Comparison of ENCODE assay signal across 1 cellular context in the genomic region with DNA sequence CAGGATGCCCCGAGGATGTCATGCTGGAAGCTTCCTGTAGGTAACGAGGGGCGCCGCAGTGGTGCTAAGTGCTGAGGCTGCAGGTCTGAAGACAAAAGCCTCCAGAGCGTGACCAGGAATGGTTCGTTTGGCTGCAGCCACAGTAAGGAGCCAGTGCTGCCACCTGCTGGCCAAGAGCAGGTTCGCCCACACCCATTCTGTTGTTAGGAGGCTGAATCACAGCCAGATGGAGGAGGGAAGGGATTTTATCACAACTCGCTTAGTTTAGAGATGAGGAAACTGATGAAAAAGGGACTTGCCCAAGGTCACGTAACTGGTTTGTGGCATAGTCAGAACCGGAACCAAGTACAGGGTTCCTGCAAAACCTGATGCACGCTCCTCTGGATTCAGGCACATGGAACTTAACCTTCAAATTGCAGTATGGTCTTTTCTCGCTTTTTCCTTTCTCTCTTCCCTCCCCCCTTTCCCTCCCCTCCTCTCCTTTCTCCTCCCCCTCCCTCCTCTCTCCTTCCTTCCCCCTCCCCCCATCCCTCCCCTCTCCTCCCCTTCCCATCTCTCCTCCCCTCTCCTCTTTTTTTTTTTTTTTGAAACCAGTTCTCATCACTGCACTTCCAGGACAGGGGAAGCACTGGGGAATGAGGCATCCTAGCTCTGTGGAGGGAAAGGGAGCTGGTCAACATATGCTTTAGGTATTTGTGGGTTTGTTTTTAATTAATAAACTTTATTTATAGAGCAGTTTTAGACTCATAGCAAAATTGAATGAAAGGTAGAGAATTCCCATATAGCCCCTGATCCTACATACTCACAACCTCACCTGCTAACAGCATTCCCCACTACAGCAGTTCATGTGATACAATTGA.
TF ChIP-seq lines count a peak whose summit lies in the region.

No MANE protein-coding gene starts in this region.

TF ChIP-seq in HepG2, 621 proteins besides CTCF, POLR2A, EP300 and RAD21 (continued from another document and continues in another):
- TF ChIP-seq, protein P1, sequence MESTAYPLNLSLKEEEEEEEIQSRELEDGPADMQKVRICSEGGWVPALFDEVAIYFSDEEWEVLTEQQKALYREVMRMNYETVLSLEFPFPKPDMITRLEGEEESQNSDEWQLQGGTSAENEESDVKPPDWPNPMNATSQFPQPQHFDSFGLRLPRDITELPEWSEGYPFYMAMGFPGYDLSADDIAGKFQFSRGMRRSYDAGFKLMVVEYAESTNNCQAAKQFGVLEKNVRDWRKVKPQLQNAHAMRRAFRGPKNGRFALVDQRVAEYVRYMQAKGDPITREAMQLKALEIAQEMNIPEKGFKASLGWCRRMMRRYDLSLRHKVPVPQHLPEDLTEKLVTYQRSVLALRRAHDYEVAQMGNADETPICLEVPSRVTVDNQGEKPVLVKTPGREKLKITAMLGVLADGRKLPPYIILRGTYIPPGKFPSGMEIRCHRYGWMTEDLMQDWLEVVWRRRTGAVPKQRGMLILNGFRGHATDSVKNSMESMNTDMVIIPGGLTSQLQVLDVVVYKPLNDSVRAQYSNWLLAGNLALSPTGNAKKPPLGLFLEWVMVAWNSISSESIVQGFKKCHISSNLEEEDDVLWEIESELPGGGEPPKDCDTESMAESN (CRISPR knock-in tag; conservative IDR thresholded peaks at IDR 0.05), result peak; percentile 99
- TF ChIP-seq CENPT (CRISPR knock-in tag; IDR thresholded peaks at IDR 0.05; ENCODE audit: low read depth), result no peak
- TF ChIP-seq, protein P2, sequence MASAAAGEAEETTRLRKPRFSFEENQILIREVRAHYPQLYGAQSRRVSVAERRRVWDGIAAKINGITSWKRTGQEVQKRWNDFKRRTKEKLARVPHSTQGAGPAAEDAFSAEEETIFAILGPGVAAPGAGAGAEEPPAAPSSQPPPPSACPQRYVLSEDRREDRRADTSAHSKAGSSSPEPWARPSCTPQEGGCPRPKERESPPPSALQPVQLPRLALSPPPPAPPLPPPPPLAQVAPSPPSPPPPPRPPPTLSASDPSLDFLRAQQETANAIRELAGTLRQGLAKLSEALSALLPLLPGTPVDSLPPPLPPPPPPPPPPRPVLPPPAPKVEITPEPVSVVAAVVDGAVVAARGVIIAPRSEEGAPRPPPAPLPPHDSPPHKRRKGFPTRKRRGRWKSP (CRISPR knock-in tag; IDR thresholded peaks at IDR 0.05), result no peak
- TF ChIP-seq MTF2 (CRISPR knock-in tag; IDR thresholded peaks at IDR 0.05; ENCODE audit: borderline replicate concordance), result no peak
- TF ChIP-seq ZNF138 (CRISPR knock-in tag; IDR thresholded peaks at IDR 0.05; ENCODE audit: low read depth), result no peak
- no peak for TF ChIP-seq SIX1 (CRISPR knock-in tag; IDR thresholded peaks at IDR 0.05; ENCODE audit: borderline replicate concordance)
- TF ChIP-seq, protein P3, sequence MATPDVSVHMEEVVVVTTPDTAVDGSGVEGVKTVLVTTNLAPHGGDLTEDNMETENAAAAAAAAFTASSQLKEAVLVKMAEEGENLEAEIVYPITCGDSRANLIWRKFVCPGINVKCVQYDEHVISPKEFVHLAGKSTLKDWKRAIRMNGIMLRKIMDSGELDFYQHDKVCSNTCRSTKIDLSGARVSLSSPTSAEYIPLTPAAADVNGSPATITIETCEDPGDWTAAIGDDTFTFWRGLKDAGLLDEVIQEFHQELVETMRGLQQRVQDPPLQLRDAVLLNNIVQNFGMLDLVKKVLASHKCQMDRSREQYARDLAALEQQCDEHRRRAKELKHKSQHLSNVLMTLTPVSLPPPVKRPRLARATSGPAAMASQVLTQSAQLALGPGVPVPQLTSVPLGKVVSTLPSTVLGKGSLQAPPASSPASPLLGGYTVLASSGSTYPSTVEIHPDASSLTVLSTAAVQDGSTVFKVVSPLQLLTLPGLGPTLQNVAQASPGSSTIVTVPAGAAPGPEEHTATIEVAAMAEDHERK (CRISPR knock-in tag; IDR thresholded peaks at IDR 0.05; ENCODE audit: low read depth), result no peak
- 0 out of 2 replicates have a peak, but pooled peaks have one; percentile 88 for TF ChIP-seq PCBP1 (IDR thresholded peaks at IDR 0.05; ENCODE audit: borderline replicate concordance, low read depth, low read length)
- no peak for TF ChIP-seq ZNF326 (CRISPR knock-in tag; IDR thresholded peaks at IDR 0.05; ENCODE audit: borderline replicate concordance)
- no peak for TF ChIP-seq HNF4G (IDR thresholded peaks at IDR 0.05; ENCODE audit: borderline replicate concordance, low read depth, low read length)
- TF ChIP-seq HNF4G (CRISPR knock-in tag; IDR thresholded peaks at IDR 0.05; ENCODE audit: borderline replicate concordance, low read depth), result no peak
- TF ChIP-seq, protein P4, sequence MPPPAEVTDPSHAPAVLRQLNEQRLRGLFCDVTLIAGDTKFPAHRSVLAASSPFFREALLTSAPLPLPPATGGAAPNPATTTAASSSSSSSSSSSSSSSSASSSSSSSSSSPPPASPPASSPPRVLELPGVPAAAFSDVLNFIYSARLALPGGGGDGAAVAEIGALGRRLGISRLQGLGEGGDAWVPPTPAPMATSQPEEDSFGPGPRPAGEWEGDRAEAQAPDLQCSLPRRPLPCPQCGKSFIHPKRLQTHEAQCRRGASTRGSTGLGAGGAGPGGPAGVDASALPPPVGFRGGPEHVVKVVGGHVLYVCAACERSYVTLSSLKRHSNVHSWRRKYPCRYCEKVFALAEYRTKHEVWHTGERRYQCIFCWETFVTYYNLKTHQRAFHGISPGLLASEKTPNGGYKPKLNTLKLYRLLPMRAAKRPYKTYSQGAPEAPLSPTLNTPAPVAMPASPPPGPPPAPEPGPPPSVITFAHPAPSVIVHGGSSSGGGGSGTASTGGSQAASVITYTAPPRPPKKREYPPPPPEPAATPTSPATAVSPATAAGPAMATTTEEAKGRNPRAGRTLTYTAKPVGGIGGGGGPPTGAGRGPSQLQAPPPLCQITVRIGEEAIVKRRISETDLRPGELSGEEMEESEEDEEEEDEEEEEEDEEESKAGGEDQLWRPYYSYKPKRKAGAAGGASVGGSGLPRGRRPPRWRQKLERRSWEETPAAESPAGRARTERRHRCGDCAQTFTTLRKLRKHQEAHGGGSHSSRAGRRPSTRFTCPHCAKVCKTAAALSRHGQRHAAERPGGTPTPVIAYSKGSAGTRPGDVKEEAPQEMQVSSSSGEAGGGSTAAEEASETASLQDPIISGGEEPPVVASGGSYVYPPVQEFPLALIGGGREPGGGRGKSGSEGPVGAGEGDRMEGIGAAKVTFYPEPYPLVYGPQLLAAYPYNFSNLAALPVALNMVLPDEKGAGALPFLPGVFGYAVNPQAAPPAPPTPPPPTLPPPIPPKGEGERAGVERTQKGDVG (CRISPR knock-in tag; IDR thresholded peaks at IDR 0.05; ENCODE audit: borderline replicate concordance), result no peak
- TF ChIP-seq KDM5B (CRISPR knock-in tag; IDR thresholded peaks at IDR 0.05; ENCODE audit: borderline replicate concordance), result peak; percentile 59; the same call in 1 of the 2 replicates
- TF ChIP-seq, protein P5, sequence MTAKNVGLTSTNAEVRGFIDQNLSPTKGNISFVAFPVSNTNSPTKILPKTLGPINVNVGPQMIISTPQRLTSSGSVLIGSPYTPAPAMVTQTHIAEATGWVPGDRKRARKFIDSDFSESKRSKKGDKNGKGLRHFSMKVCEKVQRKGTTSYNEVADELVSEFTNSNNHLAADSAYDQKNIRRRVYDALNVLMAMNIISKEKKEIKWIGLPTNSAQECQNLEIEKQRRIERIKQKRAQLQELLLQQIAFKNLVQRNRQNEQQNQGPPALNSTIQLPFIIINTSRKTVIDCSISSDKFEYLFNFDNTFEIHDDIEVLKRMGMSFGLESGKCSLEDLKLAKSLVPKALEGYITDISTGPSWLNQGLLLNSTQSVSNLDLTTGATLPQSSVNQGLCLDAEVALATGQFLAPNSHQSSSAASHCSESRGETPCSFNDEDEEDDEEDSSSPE (CRISPR knock-in tag; IDR thresholded peaks at IDR 0.05), result no peak
- TF ChIP-seq SIX4 (CRISPR knock-in tag; IDR thresholded peaks at IDR 0.05), result no peak
- TF ChIP-seq, protein P6, sequence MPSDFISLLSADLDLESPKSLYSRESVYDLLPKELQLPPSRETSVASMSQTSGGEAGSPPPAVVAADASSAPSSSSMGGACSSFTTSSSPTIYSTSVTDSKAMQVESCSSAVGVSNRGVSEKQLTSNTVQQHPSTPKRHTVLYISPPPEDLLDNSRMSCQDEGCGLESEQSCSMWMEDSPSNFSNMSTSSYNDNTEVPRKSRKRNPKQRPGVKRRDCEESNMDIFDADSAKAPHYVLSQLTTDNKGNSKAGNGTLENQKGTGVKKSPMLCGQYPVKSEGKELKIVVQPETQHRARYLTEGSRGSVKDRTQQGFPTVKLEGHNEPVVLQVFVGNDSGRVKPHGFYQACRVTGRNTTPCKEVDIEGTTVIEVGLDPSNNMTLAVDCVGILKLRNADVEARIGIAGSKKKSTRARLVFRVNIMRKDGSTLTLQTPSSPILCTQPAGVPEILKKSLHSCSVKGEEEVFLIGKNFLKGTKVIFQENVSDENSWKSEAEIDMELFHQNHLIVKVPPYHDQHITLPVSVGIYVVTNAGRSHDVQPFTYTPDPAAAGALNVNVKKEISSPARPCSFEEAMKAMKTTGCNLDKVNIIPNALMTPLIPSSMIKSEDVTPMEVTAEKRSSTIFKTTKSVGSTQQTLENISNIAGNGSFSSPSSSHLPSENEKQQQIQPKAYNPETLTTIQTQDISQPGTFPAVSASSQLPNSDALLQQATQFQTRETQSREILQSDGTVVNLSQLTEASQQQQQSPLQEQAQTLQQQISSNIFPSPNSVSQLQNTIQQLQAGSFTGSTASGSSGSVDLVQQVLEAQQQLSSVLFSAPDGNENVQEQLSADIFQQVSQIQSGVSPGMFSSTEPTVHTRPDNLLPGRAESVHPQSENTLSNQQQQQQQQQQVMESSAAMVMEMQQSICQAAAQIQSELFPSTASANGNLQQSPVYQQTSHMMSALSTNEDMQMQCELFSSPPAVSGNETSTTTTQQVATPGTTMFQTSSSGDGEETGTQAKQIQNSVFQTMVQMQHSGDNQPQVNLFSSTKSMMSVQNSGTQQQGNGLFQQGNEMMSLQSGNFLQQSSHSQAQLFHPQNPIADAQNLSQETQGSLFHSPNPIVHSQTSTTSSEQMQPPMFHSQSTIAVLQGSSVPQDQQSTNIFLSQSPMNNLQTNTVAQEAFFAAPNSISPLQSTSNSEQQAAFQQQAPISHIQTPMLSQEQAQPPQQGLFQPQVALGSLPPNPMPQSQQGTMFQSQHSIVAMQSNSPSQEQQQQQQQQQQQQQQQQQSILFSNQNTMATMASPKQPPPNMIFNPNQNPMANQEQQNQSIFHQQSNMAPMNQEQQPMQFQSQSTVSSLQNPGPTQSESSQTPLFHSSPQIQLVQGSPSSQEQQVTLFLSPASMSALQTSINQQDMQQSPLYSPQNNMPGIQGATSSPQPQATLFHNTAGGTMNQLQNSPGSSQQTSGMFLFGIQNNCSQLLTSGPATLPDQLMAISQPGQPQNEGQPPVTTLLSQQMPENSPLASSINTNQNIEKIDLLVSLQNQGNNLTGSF (CRISPR knock-in tag; IDR thresholded peaks at IDR 0.05), result no peak
- no peak for TF ChIP-seq ZNF83 (CRISPR knock-in tag; IDR thresholded peaks at IDR 0.05; ENCODE audit: borderline replicate concordance)
- no peak for TF ChIP-seq GABPB1 (CRISPR knock-in tag; IDR thresholded peaks at IDR 0.05)
- TF ChIP-seq SMARCC2 (IDR thresholded peaks at IDR 0.05), result no peak
- no peak for TF ChIP-seq SCMH1 (CRISPR knock-in tag; IDR thresholded peaks at IDR 0.05; ENCODE audit: borderline replicate concordance)
- TF ChIP-seq ATAD3A (CRISPR knock-in tag; IDR thresholded peaks at IDR 0.05), result no peak
- no peak for TF ChIP-seq ZNF724P (CRISPR knock-in tag; IDR thresholded peaks at IDR 0.05; ENCODE audit: borderline replicate concordance)
- TF ChIP-seq, protein P7, sequence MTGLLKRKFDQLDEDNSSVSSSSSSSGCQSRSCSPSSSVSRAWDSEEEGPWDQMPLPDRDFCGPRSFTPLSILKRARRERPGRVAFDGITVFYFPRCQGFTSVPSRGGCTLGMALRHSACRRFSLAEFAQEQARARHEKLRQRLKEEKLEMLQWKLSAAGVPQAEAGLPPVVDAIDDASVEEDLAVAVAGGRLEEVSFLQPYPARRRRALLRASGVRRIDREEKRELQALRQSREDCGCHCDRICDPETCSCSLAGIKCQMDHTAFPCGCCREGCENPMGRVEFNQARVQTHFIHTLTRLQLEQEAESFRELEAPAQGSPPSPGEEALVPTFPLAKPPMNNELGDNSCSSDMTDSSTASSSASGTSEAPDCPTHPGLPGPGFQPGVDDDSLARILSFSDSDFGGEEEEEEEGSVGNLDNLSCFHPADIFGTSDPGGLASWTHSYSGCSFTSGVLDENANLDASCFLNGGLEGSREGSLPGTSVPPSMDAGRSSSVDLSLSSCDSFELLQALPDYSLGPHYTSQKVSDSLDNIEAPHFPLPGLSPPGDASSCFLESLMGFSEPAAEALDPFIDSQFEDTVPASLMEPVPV (CRISPR knock-in tag; IDR thresholded peaks at IDR 0.05), result 0 out of 2 replicates have a peak, but pooled peaks have one; percentile 42
- no peak for TF ChIP-seq AGO2 (optimal IDR thresholded peaks at IDR 0.05; ENCODE audit: low read depth, low read length)
- TF ChIP-seq, protein P8, sequence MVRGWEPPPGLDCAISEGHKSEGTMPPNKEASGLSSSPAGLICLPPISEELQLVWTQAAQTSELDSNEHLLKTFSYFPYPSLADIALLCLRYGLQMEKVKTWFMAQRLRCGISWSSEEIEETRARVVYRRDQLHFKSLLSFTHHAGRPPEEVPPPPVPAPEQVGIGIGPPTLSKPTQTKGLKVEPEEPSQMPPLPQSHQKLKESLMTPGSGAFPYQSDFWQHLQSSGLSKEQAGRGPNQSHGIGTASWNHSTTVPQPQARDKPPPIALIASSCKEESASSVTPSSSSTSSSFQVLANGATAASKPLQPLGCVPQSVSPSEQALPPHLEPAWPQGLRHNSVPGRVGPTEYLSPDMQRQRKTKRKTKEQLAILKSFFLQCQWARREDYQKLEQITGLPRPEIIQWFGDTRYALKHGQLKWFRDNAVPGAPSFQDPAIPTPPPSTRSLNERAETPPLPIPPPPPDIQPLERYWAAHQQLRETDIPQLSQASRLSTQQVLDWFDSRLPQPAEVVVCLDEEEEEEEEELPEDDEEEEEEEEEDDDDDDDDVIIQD (CRISPR knock-in tag; IDR thresholded peaks at IDR 0.05; ENCODE audit: low read depth), result no peak
- peak; percentile 62; the same call in 1 of the 2 replicates for TF ChIP-seq SSRP1 (CRISPR knock-in tag; IDR thresholded peaks at IDR 0.05)
